ENCODE assay signal across 1 cellular context in the genomic region with DNA sequence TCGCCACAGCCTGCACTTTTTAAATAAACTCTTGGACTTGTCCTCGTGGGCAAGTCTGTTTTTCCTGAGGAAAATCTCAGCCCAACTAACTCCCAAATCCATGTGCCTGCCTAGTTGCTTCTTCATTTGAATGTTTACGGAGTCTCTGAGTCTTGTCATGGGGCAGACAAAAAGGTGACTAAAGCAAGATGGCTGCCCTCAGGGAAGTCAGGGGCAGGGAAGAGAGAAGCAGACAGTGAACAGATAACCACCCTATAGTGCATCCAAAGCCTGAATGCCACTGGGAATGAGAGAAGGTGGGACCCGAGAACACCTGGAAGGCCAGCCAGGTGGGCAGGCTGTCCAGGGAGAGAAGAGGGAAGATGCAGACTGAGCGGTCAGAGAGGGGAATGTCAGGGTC.
TF ChIP-seq lines count a peak whose summit lies in the region.

No MANE protein-coding gene starts in this region.

TF ChIP-seq in GM12878, 131 proteins besides CTCF, POLR2A, EP300 and RAD21:
- TF ChIP-seq IRF3 (IDR thresholded peaks at IDR 0.05) (no peak), MYB (IDR thresholded peaks at IDR 0.05; ENCODE audit: borderline replicate concordance, low read depth, low read length) (no peak), RELA (IDR thresholded peaks at IDR 0.05; ENCODE audit: borderline replicate concordance, partially characterized antibody) (no peak), BHLHE40 (IDR thresholded peaks at IDR 0.05; ENCODE audit: borderline replicate concordance in 1 of 2, low read depth in 2 of 2, low read length in 1 of 2) (no peak), YY1 (IDR thresholded peaks at IDR 0.05; ENCODE audit: low read depth, low read length) (peak; percentile 53), RCOR1 (conservative IDR thresholded peaks at IDR 0.05; ENCODE audit: low read depth, low read length) (no peak), CBFB (IDR thresholded peaks at IDR 0.05; ENCODE audit: low read depth) (no peak)
- TF ChIP-seq, protein P1, sequence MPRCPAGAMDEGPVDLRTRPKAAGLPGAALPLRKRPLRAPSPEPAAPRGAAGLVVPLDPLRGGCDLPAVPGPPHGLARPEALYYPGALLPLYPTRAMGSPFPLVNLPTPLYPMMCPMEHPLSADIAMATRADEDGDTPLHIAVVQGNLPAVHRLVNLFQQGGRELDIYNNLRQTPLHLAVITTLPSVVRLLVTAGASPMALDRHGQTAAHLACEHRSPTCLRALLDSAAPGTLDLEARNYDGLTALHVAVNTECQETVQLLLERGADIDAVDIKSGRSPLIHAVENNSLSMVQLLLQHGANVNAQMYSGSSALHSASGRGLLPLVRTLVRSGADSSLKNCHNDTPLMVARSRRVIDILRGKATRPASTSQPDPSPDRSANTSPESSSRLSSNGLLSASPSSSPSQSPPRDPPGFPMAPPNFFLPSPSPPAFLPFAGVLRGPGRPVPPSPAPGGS (IDR thresholded peaks at IDR 0.05; ENCODE audit: borderline replicate concordance, insufficient read depth, low read depth, low read length, poor library complexity, severe bottlenecking): no peak
